26 cellular contexts compared by ENCODE assay signal in genomic region chr1:152441756-152442155, GRCh38. TPM values are rescaled to one million over a fixed set of nuclear protein-coding genes. Genes with fewer than 3 reads are reported as not detected.
"Had no signal": no experiment of that assay in that cellular context is flagged by ENCODE, and none has a peak within 500 bp of the region (broad histone marks: within the 10 kb centered on the region; RNA-seq: fewer than 3 reads in every experiment).

No MANE protein-coding gene starts in this region.

- H3K4me3 ChIP-seq: coronary artery, gastroesophageal sphincter, hepatocyte, psoas muscle, stomach, tibial artery, upper lobe of left lung had no signal

- DNase-seq: caudate nucleus; effector CD4-positive, alpha-beta T cell; endodermal cell; foreskin fibroblast; left colon; naive thymus-derived CD4-positive, alpha-beta T cell; nephron progenitor cell; psoas muscle; small intestine; stimulated activated CD4-positive, alpha-beta T cell treated with anti-CD3 and anti-CD28 coated beads, Interleukin-12 subunit alpha, Interleukin-12 subunit beta, amount 100 ng/mL, for 4 hours; stimulated activated naive CD4-positive, alpha-beta T cell; stomach; tibial artery had no signal

- FAIRE-seq: small intestine had no signal

- H3K9me3 ChIP-seq: gastroesophageal sphincter, psoas muscle, stomach, tibial artery, upper lobe of left lung had no signal

- H3K27ac ChIP-seq: coronary artery, gastroesophageal sphincter, hepatocyte, psoas muscle, tibial artery had no signal

- H3K4me1 ChIP-seq: gastroesophageal sphincter, psoas muscle had no signal

- H3K27me3 ChIP-seq: hepatocyte, stomach, upper lobe of left lung had no signal

- ATAC-seq: esophagus mucosa; gastroesophageal sphincter; left colon; naive thymus-derived CD4-positive, alpha-beta T cell; psoas muscle had no signal

- H3K36me3 ChIP-seq: gastroesophageal sphincter, stomach, tibial artery, upper lobe of left lung had no signal

RNA-seq across cellular contexts. Expression of gene CRNN, which starts 27.7 kb away (rescaled TPM):
- total RNA-seq: cerebellum; dermis microvascular lymphatic vessel endothelial cell; endodermal cell; hepatocyte; kidney epithelial cell; left colon; lung microvascular endothelial cell; mesenteric fat pad; mononuclear cell; naive thymus-derived CD4-positive, alpha-beta T cell; osteoblast; psoas muscle; sciatic nerve; upper lobe of left lung had no signal
- polyA plus RNA-seq: hepatocyte; naive thymus-derived CD4-positive, alpha-beta T cell had no signal
